In genomic region chr7:85997515-85997914, GRCh38 we compare ENCODE assay signal across 3 cellular contexts.
A peak's percentile ranks its signal among the peaks of the same experiment; 100 is the strongest.
TF ChIP-seq lines count a peak whose summit lies in the region.

No MANE protein-coding gene starts in this region.

TF ChIP-seq in SK-N-SH, 30 proteins besides CTCF, POLR2A, EP300 and RAD21:
- TF ChIP-seq PBX3 (IDR thresholded peaks at IDR 0.05): no peak
- 0 out of 2 replicates have a peak, but pooled peaks have one; percentile 22 for TF ChIP-seq FOSL2 (IDR thresholded peaks at IDR 0.05; ENCODE audit: borderline replicate concordance, low read depth)

TF ChIP-seq in SK-N-SH treated with all-trans-retinoic acid at 6 μM for 48 hours, 23 proteins besides CTCF, POLR2A, EP300 and RAD21 (continued from another document):
- TF ChIP-seq POU6F1 (CRISPR knock-in tag; IDR thresholded peaks at IDR 0.05; ENCODE audit: borderline replicate concordance, low read depth) (no peak), CSRNP3 (CRISPR knock-in tag; IDR thresholded peaks at IDR 0.05) (no peak), OSR1 (CRISPR knock-in tag; IDR thresholded peaks at IDR 0.05) (no peak), ESRRG (CRISPR knock-in tag; IDR thresholded peaks at IDR 0.05) (no peak), CSDC2 (CRISPR knock-in tag; IDR thresholded peaks at IDR 0.05) (no peak), RARB (CRISPR knock-in tag; IDR thresholded peaks at IDR 0.05) (no peak), BACH2 (CRISPR knock-in tag; IDR thresholded peaks at IDR 0.05; ENCODE audit: borderline replicate concordance) (no peak), TCF4 (CRISPR knock-in tag; IDR thresholded peaks at IDR 0.05; ENCODE audit: borderline replicate concordance) (no peak), ZFP3 (CRISPR knock-in tag; IDR thresholded peaks at IDR 0.05) (no peak), ISL1 (CRISPR knock-in tag; IDR thresholded peaks at IDR 0.05) (no peak)
- TF ChIP-seq, protein P1, sequence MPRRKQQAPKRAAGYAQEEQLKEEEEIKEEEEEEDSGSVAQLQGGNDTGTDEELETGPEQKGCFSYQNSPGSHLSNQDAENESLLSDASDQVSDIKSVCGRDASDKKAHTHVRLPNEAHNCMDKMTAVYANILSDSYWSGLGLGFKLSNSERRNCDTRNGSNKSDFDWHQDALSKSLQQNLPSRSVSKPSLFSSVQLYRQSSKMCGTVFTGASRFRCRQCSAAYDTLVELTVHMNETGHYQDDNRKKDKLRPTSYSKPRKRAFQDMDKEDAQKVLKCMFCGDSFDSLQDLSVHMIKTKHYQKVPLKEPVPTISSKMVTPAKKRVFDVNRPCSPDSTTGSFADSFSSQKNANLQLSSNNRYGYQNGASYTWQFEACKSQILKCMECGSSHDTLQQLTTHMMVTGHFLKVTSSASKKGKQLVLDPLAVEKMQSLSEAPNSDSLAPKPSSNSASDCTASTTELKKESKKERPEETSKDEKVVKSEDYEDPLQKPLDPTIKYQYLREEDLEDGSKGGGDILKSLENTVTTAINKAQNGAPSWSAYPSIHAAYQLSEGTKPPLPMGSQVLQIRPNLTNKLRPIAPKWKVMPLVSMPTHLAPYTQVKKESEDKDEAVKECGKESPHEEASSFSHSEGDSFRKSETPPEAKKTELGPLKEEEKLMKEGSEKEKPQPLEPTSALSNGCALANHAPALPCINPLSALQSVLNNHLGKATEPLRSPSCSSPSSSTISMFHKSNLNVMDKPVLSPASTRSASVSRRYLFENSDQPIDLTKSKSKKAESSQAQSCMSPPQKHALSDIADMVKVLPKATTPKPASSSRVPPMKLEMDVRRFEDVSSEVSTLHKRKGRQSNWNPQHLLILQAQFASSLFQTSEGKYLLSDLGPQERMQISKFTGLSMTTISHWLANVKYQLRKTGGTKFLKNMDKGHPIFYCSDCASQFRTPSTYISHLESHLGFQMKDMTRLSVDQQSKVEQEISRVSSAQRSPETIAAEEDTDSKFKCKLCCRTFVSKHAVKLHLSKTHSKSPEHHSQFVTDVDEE (CRISPR knock-in tag; IDR thresholded peaks at IDR 0.05): no peak

TF ChIP-seq in endothelial cell of umbilical vein, 7 proteins besides CTCF, POLR2A, EP300 and RAD21 (continued from another document):
- TF ChIP-seq MAX (IDR thresholded peaks at IDR 0.05; ENCODE audit: insufficient read depth, insufficient read length) (no peak), JUN (IDR thresholded peaks at IDR 0.05; ENCODE audit: borderline replicate concordance, insufficient read depth, insufficient read length, low read depth) (peak; percentile 63)
